In the genomic region with DNA sequence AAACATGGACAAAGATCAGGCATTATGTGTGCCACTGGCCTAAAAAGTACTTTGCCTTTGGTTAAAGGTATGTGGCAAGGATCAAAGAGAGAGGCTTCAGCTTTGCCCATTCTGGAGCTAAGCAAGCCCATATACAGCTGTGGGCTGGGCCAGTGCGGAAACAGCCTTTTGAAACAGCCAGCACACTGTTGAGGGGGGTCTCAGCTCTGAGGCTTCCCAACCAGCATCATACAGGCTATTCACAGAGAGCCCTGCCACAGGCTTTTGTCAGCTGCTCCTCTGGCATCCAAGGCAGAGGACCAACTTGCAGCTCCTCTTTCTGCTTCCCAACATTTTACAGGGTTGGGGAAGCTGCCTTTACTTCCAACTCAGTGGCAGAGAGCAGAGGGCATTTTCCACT, we compare ENCODE assay signal across 33 cellular contexts.
"Had no signal": no experiment of that assay in that cellular context is flagged by ENCODE, and none has a peak within 500 bp of the region (broad histone marks: within the 10 kb centered on the region; RNA-seq: fewer than 3 reads in every experiment).

No MANE protein-coding gene starts in this region.

- DNase-seq: activated CD4-positive, alpha-beta memory T cell treated with anti-CD3 and anti-CD28 coated beads for 36 hours; activated CD4-positive, alpha-beta T cell treated with anti-CD3 and anti-CD28 coated beads for 36 hours; activated CD4-positive, alpha-beta T cell treated with anti-CD3 and anti-CD28 coated beads, Interleukin-2, amount 10 ng/mL, durations not matched to agents 24 days and 14 days; activated CD4-positive, CD25-positive, alpha-beta regulatory T cell; activated CD4-positive, CD25-positive, alpha-beta regulatory T cell treated with anti-CD3 and anti-CD28 coated beads, Interleukin-2, amount 50 U/mL, for 72 hours; activated CD8-positive, alpha-beta memory T cell treated with anti-CD3 and anti-CD28 coated beads, Interleukin-2, amount 10 ng/mL, durations not matched to agents 7 days and 5 days; activated CD8-positive, alpha-beta memory T cell treated with anti-CD3 and anti-CD28 coated beads, Interleukin-2, amount 50 U/mL, for 4 hours; activated CD8-positive, alpha-beta T cell treated with anti-CD3 and anti-CD28 coated beads, Interleukin-2, amount 10 ng/mL, durations not matched to agents 7 days and 5 days; activated effector memory CD4-positive, alpha-beta T cell treated with anti-CD3 and anti-CD28 coated beads, Interleukin-2, amount 50 U/mL, for 16 hours; activated naive CD4-positive, alpha-beta T cell treated with anti-CD3 and anti-CD28 coated beads for 36 hours; activated naive CD8-positive, alpha-beta T cell treated with anti-CD3 and anti-CD28 coated beads for 36 hours; activated naive CD8-positive, alpha-beta T cell treated with anti-CD3 and anti-CD28 coated beads, Interleukin-2, amount 50 U/mL, for 24 hours; activated T-cell treated with anti-CD3 and anti-CD28 coated beads, Interleukin-2, amount 50 U/mL, for 1 hour; activated T-cell treated with anti-CD3 and anti-CD28 coated beads, Interleukin-2, amount 50 U/mL, for 48 hours; adrenal gland; central memory CD4-positive, alpha-beta T cell; cerebellar nuclear complex; colonic mucosa; effector memory CD4-positive, alpha-beta T cell; erythroblast; foreskin keratinocyte; gastrocnemius medialis; glutamatergic neuron; SW 1271; T-helper 2 cell had no signal

- H3K27me3 Mint-ChIP-seq: activated naive CD8-positive, alpha-beta T cell treated with anti-CD3 and anti-CD28 coated beads for 36 hours; activated naive CD8-positive, alpha-beta T cell treated with anti-CD3 and anti-CD28 coated beads, Interleukin-2, amount 50 U/mL, for 24 hours had no signal

- H3K4me3 ChIP-seq: adrenal gland, ascending aorta, breast epithelium, cardiac muscle cell, colonic mucosa, esophagus muscularis mucosa, gastrocnemius medialis had no signal

- H3K27me3 ChIP-seq: ascending aorta, cardiac muscle cell, colonic mucosa had no signal

- H3K4me3 Mint-ChIP-seq: activated CD4-positive, alpha-beta memory T cell treated with anti-CD3 and anti-CD28 coated beads for 36 hours; activated CD4-positive, alpha-beta T cell treated with anti-CD3 and anti-CD28 coated beads for 36 hours; activated CD4-positive, alpha-beta T cell treated with anti-CD3 and anti-CD28 coated beads, Interleukin-2, amount 10 ng/mL, durations not matched to agents 24 days and 14 days; activated CD8-positive, alpha-beta memory T cell treated with anti-CD3 and anti-CD28 coated beads, Interleukin-2, amount 10 ng/mL, durations not matched to agents 7 days and 5 days; activated CD8-positive, alpha-beta T cell treated with anti-CD3 and anti-CD28 coated beads, Interleukin-2, amount 10 ng/mL, durations not matched to agents 7 days and 5 days; activated naive CD4-positive, alpha-beta T cell treated with anti-CD3 and anti-CD28 coated beads for 36 hours; activated naive CD4-positive, alpha-beta T cell treated with anti-CD3 and anti-CD28 coated beads, Interleukin-2, amount 50 U/mL, for 24 hours; activated naive CD8-positive, alpha-beta T cell treated with anti-CD3 and anti-CD28 coated beads for 36 hours; activated naive CD8-positive, alpha-beta T cell treated with anti-CD3 and anti-CD28 coated beads, Interleukin-2, amount 50 U/mL, for 24 hours; activated T-helper 1 cell treated with anti-CD3 and anti-CD28 coated beads, Interleukin-12 subunit alpha, Interleukin-12 subunit beta, Interleukin-2, Interleukin-4 antibody, amounts not matched to agents 30 ng/mL and 10 ng/mL and 1 ng/mL, durations not matched to agents 14 hours and 24 hours and 36 hours had no signal

- H3K36me3 Mint-ChIP-seq: activated CD4-positive, alpha-beta memory T cell treated with anti-CD3 and anti-CD28 coated beads for 36 hours; activated CD8-positive, alpha-beta memory T cell treated with anti-CD3 and anti-CD28 coated beads, Interleukin-2, amount 10 ng/mL, durations not matched to agents 7 days and 5 days; activated naive CD4-positive, alpha-beta T cell treated with anti-CD3 and anti-CD28 coated beads, Interleukin-2, amount 50 U/mL, for 24 hours; activated naive CD8-positive, alpha-beta T cell treated with anti-CD3 and anti-CD28 coated beads for 36 hours; brain had no signal

- H3K4me1 ChIP-seq: adrenal gland, ascending aorta, breast epithelium, colonic mucosa, esophagus muscularis mucosa, foreskin keratinocyte, gastrocnemius medialis had no signal

- H3K9me3 ChIP-seq: adrenal gland, ascending aorta, breast epithelium, colonic mucosa, esophagus muscularis mucosa, gastrocnemius medialis had no signal

- ATAC-seq: activated CD4-positive, alpha-beta T cell treated with anti-CD3 and anti-CD28 coated beads for 36 hours; activated CD8-positive, alpha-beta memory T cell treated with anti-CD3 and anti-CD28 coated beads, Interleukin-2, amount 10 ng/mL, durations not matched to agents 7 days and 5 days; activated CD8-positive, alpha-beta T cell treated with anti-CD3 and anti-CD28 coated beads, Interleukin-2, amount 10 ng/mL, durations not matched to agents 7 days and 5 days; activated naive CD8-positive, alpha-beta T cell treated with anti-CD3 and anti-CD28 coated beads, Interleukin-2, amount 50 U/mL, for 24 hours; foreskin keratinocyte; gastrocnemius medialis had no signal

- H3K9me3 Mint-ChIP-seq: activated CD4-positive, alpha-beta memory T cell treated with anti-CD3 and anti-CD28 coated beads for 36 hours; activated CD4-positive, alpha-beta T cell treated with anti-CD3 and anti-CD28 coated beads, Interleukin-2, amount 10 ng/mL, durations not matched to agents 24 days and 14 days; activated naive CD4-positive, alpha-beta T cell treated with anti-CD3 and anti-CD28 coated beads for 36 hours; activated naive CD4-positive, alpha-beta T cell treated with anti-CD3 and anti-CD28 coated beads, Interleukin-2, amount 50 U/mL, for 24 hours; activated naive CD8-positive, alpha-beta T cell treated with anti-CD3 and anti-CD28 coated beads for 36 hours; activated naive CD8-positive, alpha-beta T cell treated with anti-CD3 and anti-CD28 coated beads, Interleukin-2, amount 50 U/mL, for 24 hours; activated T-helper 1 cell treated with anti-CD3 and anti-CD28 coated beads, Interleukin-12 subunit alpha, Interleukin-12 subunit beta, Interleukin-2, Interleukin-4 antibody, amounts not matched to agents 30 ng/mL and 10 ng/mL and 1 ng/mL, durations not matched to agents 14 hours and 24 hours and 36 hours; activated T-helper 2 cell treated with anti-CD3 and anti-CD28 coated beads, Interferon-gamma antibody, Interleukin-2, Interleukin-4, amounts not matched to agents 10 μg/mL and 5 μg/mL and 100 μg/mL, durations not matched to agents 14 hours and 24 hours and 36 hours had no signal

- H3K36me3 ChIP-seq: adrenal gland, ascending aorta, breast epithelium, cardiac muscle cell, colonic mucosa, esophagus muscularis mucosa, gastrocnemius medialis had no signal

- H3K27ac Mint-ChIP-seq: activated CD4-positive, alpha-beta memory T cell treated with anti-CD3 and anti-CD28 coated beads for 36 hours; activated CD4-positive, alpha-beta T cell treated with anti-CD3 and anti-CD28 coated beads for 36 hours; activated CD4-positive, alpha-beta T cell treated with anti-CD3 and anti-CD28 coated beads, Interleukin-2, amount 10 ng/mL, durations not matched to agents 24 days and 14 days; activated CD8-positive, alpha-beta memory T cell treated with anti-CD3 and anti-CD28 coated beads, Interleukin-2, amount 10 ng/mL, durations not matched to agents 7 days and 5 days; activated CD8-positive, alpha-beta T cell treated with anti-CD3 and anti-CD28 coated beads, Interleukin-2, amount 10 ng/mL, durations not matched to agents 7 days and 5 days; activated naive CD4-positive, alpha-beta T cell treated with anti-CD3 and anti-CD28 coated beads for 36 hours; activated naive CD4-positive, alpha-beta T cell treated with anti-CD3 and anti-CD28 coated beads, Interleukin-2, amount 50 U/mL, for 24 hours; activated naive CD8-positive, alpha-beta T cell treated with anti-CD3 and anti-CD28 coated beads for 36 hours; activated naive CD8-positive, alpha-beta T cell treated with anti-CD3 and anti-CD28 coated beads, Interleukin-2, amount 50 U/mL, for 24 hours; activated T-helper 1 cell treated with anti-CD3 and anti-CD28 coated beads, Interleukin-12 subunit alpha, Interleukin-12 subunit beta, Interleukin-2, Interleukin-4 antibody, amounts not matched to agents 30 ng/mL and 10 ng/mL and 1 ng/mL, durations not matched to agents 14 hours and 24 hours and 36 hours; activated T-helper 2 cell treated with anti-CD3 and anti-CD28 coated beads, Interferon-gamma antibody, Interleukin-2, Interleukin-4, amounts not matched to agents 10 μg/mL and 5 μg/mL and 100 μg/mL, durations not matched to agents 14 hours and 24 hours and 36 hours had no signal

- H3K4me1 Mint-ChIP-seq: activated CD4-positive, alpha-beta T cell treated with anti-CD3 and anti-CD28 coated beads for 36 hours; activated CD4-positive, alpha-beta T cell treated with anti-CD3 and anti-CD28 coated beads, Interleukin-2, amount 10 ng/mL, durations not matched to agents 24 days and 14 days; activated CD8-positive, alpha-beta memory T cell treated with anti-CD3 and anti-CD28 coated beads, Interleukin-2, amount 10 ng/mL, durations not matched to agents 7 days and 5 days; activated naive CD4-positive, alpha-beta T cell treated with anti-CD3 and anti-CD28 coated beads, Interleukin-2, amount 50 U/mL, for 24 hours; activated naive CD8-positive, alpha-beta T cell treated with anti-CD3 and anti-CD28 coated beads for 36 hours; activated naive CD8-positive, alpha-beta T cell treated with anti-CD3 and anti-CD28 coated beads, Interleukin-2, amount 50 U/mL, for 24 hours had no signal

- H3K27ac ChIP-seq: adrenal gland, ascending aorta, breast epithelium, cardiac muscle cell, colonic mucosa, esophagus muscularis mucosa, foreskin keratinocyte, gastrocnemius medialis had no signal
